ENCODE assay signal across 1 cellular context in the genomic region with DNA sequence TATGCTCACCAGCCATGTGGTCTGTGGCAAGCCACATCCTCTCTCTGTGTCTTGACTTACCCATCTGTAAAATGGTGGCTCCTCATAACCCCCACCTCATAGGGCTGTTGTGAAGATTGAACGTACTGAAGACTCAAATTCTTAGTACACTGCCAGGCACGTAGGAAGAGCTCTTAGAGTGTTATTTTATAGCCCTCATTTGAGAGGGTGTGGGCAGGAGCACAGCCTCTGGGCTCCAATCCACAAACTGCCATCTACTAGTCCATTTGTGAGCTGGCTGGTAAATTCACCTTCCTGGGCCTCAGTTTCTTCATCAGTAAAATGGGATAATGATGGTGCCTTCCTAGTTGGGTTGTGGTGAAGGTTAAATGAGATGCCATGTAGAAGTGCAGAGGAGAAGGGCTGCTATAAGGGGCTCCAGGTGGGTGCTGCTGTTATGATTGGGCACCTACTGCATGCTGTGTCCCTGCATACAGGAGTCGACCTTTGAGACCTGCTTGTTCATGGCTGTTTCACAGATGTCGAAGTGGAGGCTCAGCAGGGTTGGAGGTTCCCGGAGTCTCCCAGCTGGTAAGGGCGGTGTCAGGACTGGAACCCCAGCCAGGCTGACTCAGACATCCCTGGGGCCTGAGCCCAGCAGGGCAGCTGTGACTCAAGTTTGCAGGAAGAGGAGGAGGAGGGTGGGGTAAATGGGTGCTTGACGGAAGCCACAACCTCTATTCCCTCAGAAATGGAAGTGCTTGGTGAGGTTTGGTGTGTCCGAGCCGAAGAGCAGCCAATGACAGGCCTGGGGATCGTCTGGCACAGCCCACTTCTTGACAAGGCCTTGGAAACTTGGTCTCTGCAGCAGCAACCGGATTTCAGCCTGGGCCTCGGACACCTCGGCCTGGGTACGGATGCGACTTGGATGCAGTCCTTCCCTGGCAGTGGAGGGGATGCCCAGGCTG.
A peak's percentile ranks its signal among the peaks of the same experiment; 100 is the strongest.
TF ChIP-seq lines count a peak whose summit lies in the region.

No MANE protein-coding gene starts in this region.

TF ChIP-seq in SK-N-SH, 30 proteins besides CTCF, POLR2A, EP300 and RAD21:
- TF ChIP-seq TCF12 (IDR thresholded peaks at IDR 0.05) = peak; percentile 38
